Comparison of ENCODE assay signal across 1 cellular context in the genomic region with DNA sequence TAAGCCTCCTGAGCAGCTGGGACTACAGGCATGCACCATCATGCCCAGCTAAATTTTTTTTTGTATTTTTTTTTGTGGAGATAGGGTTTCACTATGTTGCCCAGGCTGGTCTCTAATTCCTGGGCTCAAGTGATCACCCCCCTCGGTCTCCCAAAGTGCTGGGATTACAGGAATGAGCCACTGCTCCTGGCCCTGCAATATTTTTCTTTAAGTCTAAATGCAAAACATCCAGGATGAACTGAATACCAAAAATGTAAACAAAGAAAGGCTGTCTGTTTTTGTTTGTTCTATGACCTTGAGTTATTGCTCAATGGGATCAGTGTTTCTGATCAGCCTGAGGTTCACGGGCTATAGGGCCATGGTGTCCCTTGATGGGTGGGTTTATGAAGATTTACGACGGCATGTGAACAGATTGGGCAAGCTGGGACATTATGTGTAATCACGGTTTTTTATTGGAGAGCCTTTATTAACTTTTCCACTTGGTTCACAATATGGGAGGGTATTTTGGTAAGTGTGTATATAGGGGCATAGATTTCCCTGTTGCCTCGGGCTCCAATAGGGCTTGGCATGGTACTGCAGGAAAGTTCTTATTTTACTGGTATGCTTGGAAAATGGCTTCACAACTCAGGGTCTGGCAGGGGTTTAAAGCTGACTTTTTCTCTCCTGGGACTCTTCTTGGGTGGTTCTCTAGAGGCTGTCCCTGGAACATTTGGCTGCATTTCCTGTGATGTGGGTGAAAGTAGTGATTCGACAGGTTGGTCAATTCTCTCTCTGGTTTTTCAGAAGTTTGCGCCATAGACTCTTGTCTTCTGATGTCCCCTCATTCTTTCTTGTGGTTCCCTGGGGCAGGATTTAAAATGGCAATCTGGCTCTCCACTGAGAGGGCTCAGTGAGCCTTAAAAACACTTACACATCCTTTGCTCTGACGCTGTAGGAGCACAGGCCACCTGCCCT.
A peak's percentile ranks its signal among the peaks of the same experiment; 100 is the strongest.
TF ChIP-seq lines count a peak whose summit lies in the region.

No MANE protein-coding gene starts in this region.

TF ChIP-seq in HepG2, 621 proteins besides CTCF, POLR2A, EP300 and RAD21 (continued from another document and continues in another):
- TF ChIP-seq, protein P1, sequence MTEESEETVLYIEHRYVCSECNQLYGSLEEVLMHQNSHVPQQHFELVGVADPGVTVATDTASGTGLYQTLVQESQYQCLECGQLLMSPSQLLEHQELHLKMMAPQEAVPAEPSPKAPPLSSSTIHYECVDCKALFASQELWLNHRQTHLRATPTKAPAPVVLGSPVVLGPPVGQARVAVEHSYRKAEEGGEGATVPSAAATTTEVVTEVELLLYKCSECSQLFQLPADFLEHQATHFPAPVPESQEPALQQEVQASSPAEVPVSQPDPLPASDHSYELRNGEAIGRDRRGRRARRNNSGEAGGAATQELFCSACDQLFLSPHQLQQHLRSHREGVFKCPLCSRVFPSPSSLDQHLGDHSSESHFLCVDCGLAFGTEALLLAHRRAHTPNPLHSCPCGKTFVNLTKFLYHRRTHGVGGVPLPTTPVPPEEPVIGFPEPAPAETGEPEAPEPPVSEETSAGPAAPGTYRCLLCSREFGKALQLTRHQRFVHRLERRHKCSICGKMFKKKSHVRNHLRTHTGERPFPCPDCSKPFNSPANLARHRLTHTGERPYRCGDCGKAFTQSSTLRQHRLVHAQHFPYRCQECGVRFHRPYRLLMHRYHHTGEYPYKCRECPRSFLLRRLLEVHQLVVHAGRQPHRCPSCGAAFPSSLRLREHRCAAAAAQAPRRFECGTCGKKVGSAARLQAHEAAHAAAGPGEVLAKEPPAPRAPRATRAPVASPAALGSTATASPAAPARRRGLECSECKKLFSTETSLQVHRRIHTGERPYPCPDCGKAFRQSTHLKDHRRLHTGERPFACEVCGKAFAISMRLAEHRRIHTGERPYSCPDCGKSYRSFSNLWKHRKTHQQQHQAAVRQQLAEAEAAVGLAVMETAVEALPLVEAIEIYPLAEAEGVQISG (CRISPR knock-in tag; IDR thresholded peaks at IDR 0.05), result no peak
- no peak for TF ChIP-seq JUN (CRISPR knock-in tag; IDR thresholded peaks at IDR 0.05)
- no peak for TF ChIP-seq CBFB (CRISPR knock-in tag; IDR thresholded peaks at IDR 0.05)
- TF ChIP-seq ZNF124 (CRISPR knock-in tag; IDR thresholded peaks at IDR 0.05), result 0 out of 2 replicates have a peak, but pooled peaks have one; percentile 23
- TF ChIP-seq ZNF256 (CRISPR knock-in tag; conservative IDR thresholded peaks at IDR 0.05), result no peak
- TF ChIP-seq, protein P2, sequence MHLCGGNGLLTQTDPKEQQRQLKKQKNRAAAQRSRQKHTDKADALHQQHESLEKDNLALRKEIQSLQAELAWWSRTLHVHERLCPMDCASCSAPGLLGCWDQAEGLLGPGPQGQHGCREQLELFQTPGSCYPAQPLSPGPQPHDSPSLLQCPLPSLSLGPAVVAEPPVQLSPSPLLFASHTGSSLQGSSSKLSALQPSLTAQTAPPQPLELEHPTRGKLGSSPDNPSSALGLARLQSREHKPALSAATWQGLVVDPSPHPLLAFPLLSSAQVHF (CRISPR knock-in tag; IDR thresholded peaks at IDR 0.05), result no peak
- no peak for TF ChIP-seq SPEN (CRISPR knock-in tag; IDR thresholded peaks at IDR 0.05; ENCODE audit: low read depth)
- TF ChIP-seq AKAP8 (CRISPR knock-in tag; IDR thresholded peaks at IDR 0.05), result no peak
- TF ChIP-seq SRSF4 (IDR thresholded peaks at IDR 0.05; ENCODE audit: low read depth, low read length, poor library complexity, severe bottlenecking), result no peak
- peak; percentile 50 for TF ChIP-seq NR2F6 (IDR thresholded peaks at IDR 0.05)
- TF ChIP-seq NR2F6 (CRISPR knock-in tag; IDR thresholded peaks at IDR 0.05), result peak; percentile 71
- TF ChIP-seq ZNF709 (CRISPR knock-in tag; IDR thresholded peaks at IDR 0.05), result no peak
- no peak for TF ChIP-seq SIN3B (IDR thresholded peaks at IDR 0.05; ENCODE audit: low read length)
- TF ChIP-seq ZNF883 (CRISPR knock-in tag; IDR thresholded peaks at IDR 0.05; ENCODE audit: not compliant biosample characterization), result no peak
- no peak for TF ChIP-seq KIAA2018 (CRISPR knock-in tag; IDR thresholded peaks at IDR 0.05; ENCODE audit: borderline replicate concordance)
- TF ChIP-seq, protein P3, sequence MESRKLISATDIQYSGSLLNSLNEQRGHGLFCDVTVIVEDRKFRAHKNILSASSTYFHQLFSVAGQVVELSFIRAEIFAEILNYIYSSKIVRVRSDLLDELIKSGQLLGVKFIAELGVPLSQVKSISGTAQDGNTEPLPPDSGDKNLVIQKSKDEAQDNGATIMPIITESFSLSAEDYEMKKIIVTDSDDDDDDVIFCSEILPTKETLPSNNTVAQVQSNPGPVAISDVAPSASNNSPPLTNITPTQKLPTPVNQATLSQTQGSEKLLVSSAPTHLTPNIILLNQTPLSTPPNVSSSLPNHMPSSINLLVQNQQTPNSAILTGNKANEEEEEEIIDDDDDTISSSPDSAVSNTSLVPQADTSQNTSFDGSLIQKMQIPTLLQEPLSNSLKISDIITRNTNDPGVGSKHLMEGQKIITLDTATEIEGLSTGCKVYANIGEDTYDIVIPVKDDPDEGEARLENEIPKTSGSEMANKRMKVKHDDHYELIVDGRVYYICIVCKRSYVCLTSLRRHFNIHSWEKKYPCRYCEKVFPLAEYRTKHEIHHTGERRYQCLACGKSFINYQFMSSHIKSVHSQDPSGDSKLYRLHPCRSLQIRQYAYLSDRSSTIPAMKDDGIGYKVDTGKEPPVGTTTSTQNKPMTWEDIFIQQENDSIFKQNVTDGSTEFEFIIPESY (CRISPR knock-in tag; IDR thresholded peaks at IDR 0.05), result no peak
- no peak for TF ChIP-seq ZNF235 (CRISPR knock-in tag; IDR thresholded peaks at IDR 0.05; ENCODE audit: borderline replicate concordance)
- TF ChIP-seq HCFC1 (IDR thresholded peaks at IDR 0.05; ENCODE audit: low read depth, low read length), result no peak
- no peak for TF ChIP-seq ZNF780A (CRISPR knock-in tag; IDR thresholded peaks at IDR 0.05)
- TF ChIP-seq ZNF205 (CRISPR knock-in tag; IDR thresholded peaks at IDR 0.05), result peak; percentile 59; the same call in 1 of the 2 replicates
- no peak for TF ChIP-seq FOXM1 (CRISPR knock-in tag; IDR thresholded peaks at IDR 0.05)
- TF ChIP-seq MEF2D (CRISPR knock-in tag; IDR thresholded peaks at IDR 0.05), result peak; percentile 24; the same call in 1 of the 2 replicates
- TF ChIP-seq HMG20A (CRISPR knock-in tag; IDR thresholded peaks at IDR 0.05; ENCODE audit: borderline replicate concordance), result peak; percentile 81; the same call in 1 of the 2 replicates
- TF ChIP-seq ZFP37 (CRISPR knock-in tag; IDR thresholded peaks at IDR 0.05; ENCODE audit: borderline replicate concordance), result no peak
- TF ChIP-seq ZNF7 (CRISPR knock-in tag; IDR thresholded peaks at IDR 0.05), result no peak
- TF ChIP-seq POLR2AphosphoS2 (IDR thresholded peaks at IDR 0.05; ENCODE audit: low read depth, low read length), result no peak
- TF ChIP-seq ZIK1 (CRISPR knock-in tag; IDR thresholded peaks at IDR 0.05; ENCODE audit: borderline replicate concordance, low read depth), result no peak
- TF ChIP-seq PLRG1 (conservative IDR thresholded peaks at IDR 0.05), result no peak
- peak; percentile 93 for TF ChIP-seq ARID5B (CRISPR knock-in tag; IDR thresholded peaks at IDR 0.05)
- no peak for TF ChIP-seq ZNF333 (CRISPR knock-in tag; IDR thresholded peaks at IDR 0.05; ENCODE audit: borderline replicate concordance)
